ENCODE assay signal across 1 cellular context in the genomic region with DNA sequence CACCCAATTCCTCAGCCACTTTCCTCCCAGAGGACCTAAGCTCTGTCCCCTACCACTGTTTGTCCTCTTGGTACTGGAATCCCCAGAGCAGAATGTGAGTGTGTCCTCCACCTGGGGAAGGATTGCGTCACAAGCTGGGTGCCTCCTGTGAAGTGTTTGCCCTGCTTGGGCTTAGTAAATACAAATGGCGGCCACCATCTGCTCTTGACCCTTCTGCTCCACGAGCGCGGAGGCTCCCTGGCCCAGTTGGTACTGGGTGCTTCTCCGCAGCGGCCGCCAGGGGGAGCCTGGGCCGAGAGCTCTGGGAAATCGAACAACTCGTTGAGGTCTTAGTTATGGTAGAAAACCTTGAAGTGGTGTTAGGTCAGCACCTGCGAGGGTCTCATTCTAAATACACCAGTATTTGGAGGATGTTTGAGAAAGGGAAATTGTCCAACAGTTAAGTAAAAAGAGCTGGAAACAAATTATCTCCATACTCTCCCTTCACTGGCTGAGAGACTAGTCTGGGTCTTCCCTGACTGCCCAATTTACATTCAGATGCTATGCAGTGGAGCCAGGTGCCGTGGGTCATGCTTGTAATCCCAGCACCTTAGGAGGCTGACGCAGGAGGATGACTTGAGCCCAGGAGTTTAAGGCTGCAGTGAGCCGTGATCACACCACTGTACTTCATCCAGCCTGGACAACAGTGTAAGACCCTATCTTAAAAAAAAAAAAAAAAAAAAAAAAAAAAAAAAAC.
TF ChIP-seq lines count a peak whose summit lies in the region.

No MANE protein-coding gene starts in this region.

TF ChIP-seq in HepG2, 621 proteins besides CTCF, POLR2A, EP300 and RAD21 (continued from another document and continues in another):
- TF ChIP-seq ZSCAN9 (CRISPR knock-in tag; IDR thresholded peaks at IDR 0.05; ENCODE audit: borderline replicate concordance) (peak; percentile 87), ATF7 (IDR thresholded peaks at IDR 0.05) (peak; percentile 22; the same call in 1 of the 2 replicates), ATF7 (CRISPR knock-in tag; IDR thresholded peaks at IDR 0.05) (peak; percentile 79), MIER3 (CRISPR knock-in tag; IDR thresholded peaks at IDR 0.05; ENCODE audit: borderline replicate concordance) (peak; percentile 90), ATM (IDR thresholded peaks at IDR 0.05; ENCODE audit: borderline replicate concordance) (no peak), SMARCE1 (IDR thresholded peaks at IDR 0.05; ENCODE audit: borderline replicate concordance) (no peak), ZNF253 (CRISPR knock-in tag; IDR thresholded peaks at IDR 0.05; ENCODE audit: borderline replicate concordance) (no peak), ZNF607 (CRISPR knock-in tag; IDR thresholded peaks at IDR 0.05; ENCODE audit: borderline replicate concordance) (no peak), RBAK (CRISPR knock-in tag; IDR thresholded peaks at IDR 0.05) (peak; percentile 47; the same call in 1 of the 2 replicates), MXI1 (IDR thresholded peaks at IDR 0.05; ENCODE audit: borderline replicate concordance, low read depth, low read length) (peak; percentile 43; the same call in 1 of the 3 replicates), REXO4 (CRISPR knock-in tag; IDR thresholded peaks at IDR 0.05; ENCODE audit: borderline replicate concordance) (no peak), FOXM1 (CRISPR knock-in tag; IDR thresholded peaks at IDR 0.05) (no peak), ZNF550 (CRISPR knock-in tag; IDR thresholded peaks at IDR 0.05; ENCODE audit: borderline replicate concordance) (no peak), ZNF777 (CRISPR knock-in tag; IDR thresholded peaks at IDR 0.05) (0 out of 2 replicates have a peak, but pooled peaks have one; percentile 42), KMT2A (CRISPR knock-in tag; IDR thresholded peaks at IDR 0.05) (peak; percentile 58; the same call in 1 of the 2 replicates), TBX2 (CRISPR knock-in tag; IDR thresholded peaks at IDR 0.05; ENCODE audit: borderline replicate concordance) (peak; percentile 80; the same call in 1 of the 2 replicates), MTA3 (CRISPR knock-in tag; IDR thresholded peaks at IDR 0.05) (no peak), ZNF33A (CRISPR knock-in tag; IDR thresholded peaks at IDR 0.05; ENCODE audit: borderline replicate concordance) (no peak), ZNF768 (CRISPR knock-in tag; IDR thresholded peaks at IDR 0.05) (no peak; the same call in 1 of the 2 replicates), ZSCAN20 (CRISPR knock-in tag; IDR thresholded peaks at IDR 0.05; ENCODE audit: borderline replicate concordance) (no peak), KAT2B (IDR thresholded peaks at IDR 0.05; ENCODE audit: borderline replicate concordance, low read depth, low read length) (no peak), KDM5B (CRISPR knock-in tag; IDR thresholded peaks at IDR 0.05; ENCODE audit: borderline replicate concordance) (peak; percentile 83; the same call in 1 of the 2 replicates)
- TF ChIP-seq, protein P1, sequence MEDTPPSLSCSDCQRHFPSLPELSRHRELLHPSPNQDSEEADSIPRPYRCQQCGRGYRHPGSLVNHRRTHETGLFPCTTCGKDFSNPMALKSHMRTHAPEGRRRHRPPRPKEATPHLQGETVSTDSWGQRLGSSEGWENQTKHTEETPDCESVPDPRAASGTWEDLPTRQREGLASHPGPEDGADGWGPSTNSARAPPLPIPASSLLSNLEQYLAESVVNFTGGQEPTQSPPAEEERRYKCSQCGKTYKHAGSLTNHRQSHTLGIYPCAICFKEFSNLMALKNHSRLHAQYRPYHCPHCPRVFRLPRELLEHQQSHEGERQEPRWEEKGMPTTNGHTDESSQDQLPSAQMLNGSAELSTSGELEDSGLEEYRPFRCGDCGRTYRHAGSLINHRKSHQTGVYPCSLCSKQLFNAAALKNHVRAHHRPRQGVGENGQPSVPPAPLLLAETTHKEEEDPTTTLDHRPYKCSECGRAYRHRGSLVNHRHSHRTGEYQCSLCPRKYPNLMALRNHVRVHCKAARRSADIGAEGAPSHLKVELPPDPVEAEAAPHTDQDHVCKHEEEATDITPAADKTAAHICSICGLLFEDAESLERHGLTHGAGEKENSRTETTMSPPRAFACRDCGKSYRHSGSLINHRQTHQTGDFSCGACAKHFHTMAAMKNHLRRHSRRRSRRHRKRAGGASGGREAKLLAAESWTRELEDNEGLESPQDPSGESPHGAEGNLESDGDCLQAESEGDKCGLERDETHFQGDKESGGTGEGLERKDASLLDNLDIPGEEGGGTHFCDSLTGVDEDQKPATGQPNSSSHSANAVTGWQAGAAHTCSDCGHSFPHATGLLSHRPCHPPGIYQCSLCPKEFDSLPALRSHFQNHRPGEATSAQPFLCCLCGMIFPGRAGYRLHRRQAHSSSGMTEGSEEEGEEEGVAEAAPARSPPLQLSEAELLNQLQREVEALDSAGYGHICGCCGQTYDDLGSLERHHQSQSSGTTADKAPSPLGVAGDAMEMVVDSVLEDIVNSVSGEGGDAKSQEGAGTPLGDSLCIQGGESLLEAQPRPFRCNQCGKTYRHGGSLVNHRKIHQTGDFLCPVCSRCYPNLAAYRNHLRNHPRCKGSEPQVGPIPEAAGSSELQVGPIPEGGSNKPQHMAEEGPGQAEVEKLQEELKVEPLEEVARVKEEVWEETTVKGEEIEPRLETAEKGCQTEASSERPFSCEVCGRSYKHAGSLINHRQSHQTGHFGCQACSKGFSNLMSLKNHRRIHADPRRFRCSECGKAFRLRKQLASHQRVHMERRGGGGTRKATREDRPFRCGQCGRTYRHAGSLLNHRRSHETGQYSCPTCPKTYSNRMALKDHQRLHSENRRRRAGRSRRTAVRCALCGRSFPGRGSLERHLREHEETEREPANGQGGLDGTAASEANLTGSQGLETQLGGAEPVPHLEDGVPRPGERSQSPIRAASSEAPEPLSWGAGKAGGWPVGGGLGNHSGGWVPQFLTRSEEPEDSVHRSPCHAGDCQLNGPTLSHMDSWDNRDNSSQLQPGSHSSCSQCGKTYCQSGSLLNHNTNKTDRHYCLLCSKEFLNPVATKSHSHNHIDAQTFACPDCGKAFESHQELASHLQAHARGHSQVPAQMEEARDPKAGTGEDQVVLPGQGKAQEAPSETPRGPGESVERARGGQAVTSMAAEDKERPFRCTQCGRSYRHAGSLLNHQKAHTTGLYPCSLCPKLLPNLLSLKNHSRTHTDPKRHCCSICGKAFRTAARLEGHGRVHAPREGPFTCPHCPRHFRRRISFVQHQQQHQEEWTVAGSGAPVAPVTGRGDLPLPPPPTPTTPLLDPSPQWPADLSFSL (CRISPR knock-in tag; IDR thresholded peaks at IDR 0.05) = peak; percentile 65; the same call in 1 of the 2 replicates
- TF ChIP-seq, protein P2, sequence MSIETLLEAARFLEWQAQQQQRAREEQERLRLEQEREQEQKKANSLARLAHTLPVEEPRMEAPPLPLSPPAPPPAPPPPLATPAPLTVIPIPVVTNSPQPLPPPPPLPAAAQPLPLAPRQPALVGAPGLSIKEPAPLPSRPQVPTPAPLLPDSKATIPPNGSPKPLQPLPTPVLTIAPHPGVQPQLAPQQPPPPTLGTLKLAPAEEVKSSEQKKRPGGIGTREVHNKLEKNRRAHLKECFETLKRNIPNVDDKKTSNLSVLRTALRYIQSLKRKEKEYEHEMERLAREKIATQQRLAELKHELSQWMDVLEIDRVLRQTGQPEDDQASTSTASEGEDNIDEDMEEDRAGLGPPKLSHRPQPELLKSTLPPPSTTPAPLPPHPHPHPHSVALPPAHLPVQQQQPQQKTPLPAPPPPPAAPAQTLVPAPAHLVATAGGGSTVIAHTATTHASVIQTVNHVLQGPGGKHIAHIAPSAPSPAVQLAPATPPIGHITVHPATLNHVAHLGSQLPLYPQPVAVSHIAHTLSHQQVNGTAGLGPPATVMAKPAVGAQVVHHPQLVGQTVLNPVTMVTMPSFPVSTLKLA (IDR thresholded peaks at IDR 0.05) = no peak
- TF ChIP-seq, protein P3, sequence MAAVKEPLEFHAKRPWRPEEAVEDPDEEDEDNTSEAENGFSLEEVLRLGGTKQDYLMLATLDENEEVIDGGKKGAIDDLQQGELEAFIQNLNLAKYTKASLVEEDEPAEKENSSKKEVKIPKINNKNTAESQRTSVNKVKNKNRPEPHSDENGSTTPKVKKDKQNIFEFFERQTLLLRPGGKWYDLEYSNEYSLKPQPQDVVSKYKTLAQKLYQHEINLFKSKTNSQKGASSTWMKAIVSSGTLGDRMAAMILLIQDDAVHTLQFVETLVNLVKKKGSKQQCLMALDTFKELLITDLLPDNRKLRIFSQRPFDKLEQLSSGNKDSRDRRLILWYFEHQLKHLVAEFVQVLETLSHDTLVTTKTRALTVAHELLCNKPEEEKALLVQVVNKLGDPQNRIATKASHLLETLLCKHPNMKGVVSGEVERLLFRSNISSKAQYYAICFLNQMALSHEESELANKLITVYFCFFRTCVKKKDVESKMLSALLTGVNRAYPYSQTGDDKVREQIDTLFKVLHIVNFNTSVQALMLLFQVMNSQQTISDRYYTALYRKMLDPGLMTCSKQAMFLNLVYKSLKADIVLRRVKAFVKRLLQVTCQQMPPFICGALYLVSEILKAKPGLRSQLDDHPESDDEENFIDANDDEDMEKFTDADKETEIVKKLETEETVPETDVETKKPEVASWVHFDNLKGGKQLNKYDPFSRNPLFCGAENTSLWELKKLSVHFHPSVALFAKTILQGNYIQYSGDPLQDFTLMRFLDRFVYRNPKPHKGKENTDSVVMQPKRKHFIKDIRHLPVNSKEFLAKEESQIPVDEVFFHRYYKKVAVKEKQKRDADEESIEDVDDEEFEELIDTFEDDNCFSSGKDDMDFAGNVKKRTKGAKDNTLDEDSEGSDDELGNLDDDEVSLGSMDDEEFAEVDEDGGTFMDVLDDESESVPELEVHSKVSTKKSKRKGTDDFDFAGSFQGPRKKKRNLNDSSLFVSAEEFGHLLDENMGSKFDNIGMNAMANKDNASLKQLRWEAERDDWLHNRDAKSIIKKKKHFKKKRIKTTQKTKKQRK (IDR thresholded peaks at IDR 0.05; ENCODE audit: low read length) = no peak
- TF ChIP-seq, protein P4, sequence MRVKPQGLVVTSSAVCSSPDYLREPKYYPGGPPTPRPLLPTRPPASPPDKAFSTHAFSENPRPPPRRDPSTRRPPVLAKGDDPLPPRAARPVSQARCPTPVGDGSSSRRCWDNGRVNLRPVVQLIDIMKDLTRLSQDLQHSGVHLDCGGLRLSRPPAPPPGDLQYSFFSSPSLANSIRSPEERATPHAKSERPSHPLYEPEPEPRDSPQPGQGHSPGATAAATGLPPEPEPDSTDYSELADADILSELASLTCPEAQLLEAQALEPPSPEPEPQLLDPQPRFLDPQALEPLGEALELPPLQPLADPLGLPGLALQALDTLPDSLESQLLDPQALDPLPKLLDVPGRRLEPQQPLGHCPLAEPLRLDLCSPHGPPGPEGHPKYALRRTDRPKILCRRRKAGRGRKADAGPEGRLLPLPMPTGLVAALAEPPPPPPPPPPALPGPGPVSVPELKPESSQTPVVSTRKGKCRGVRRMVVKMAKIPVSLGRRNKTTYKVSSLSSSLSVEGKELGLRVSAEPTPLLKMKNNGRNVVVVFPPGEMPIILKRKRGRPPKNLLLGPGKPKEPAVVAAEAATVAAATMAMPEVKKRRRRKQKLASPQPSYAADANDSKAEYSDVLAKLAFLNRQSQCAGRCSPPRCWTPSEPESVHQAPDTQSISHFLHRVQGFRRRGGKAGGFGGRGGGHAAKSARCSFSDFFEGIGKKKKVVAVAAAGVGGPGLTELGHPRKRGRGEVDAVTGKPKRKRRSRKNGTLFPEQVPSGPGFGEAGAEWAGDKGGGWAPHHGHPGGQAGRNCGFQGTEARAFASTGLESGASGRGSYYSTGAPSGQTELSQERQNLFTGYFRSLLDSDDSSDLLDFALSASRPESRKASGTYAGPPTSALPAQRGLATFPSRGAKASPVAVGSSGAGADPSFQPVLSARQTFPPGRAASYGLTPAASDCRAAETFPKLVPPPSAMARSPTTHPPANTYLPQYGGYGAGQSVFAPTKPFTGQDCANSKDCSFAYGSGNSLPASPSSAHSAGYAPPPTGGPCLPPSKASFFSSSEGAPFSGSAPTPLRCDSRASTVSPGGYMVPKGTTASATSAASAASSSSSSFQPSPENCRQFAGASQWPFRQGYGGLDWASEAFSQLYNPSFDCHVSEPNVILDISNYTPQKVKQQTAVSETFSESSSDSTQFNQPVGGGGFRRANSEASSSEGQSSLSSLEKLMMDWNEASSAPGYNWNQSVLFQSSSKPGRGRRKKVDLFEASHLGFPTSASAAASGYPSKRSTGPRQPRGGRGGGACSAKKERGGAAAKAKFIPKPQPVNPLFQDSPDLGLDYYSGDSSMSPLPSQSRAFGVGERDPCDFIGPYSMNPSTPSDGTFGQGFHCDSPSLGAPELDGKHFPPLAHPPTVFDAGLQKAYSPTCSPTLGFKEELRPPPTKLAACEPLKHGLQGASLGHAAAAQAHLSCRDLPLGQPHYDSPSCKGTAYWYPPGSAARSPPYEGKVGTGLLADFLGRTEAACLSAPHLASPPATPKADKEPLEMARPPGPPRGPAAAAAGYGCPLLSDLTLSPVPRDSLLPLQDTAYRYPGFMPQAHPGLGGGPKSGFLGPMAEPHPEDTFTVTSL (CRISPR knock-in tag; IDR thresholded peaks at IDR 0.05; ENCODE audit: borderline replicate concordance) = peak; percentile 57; the same call in 1 of the 2 replicates
- TF ChIP-seq, protein P5, sequence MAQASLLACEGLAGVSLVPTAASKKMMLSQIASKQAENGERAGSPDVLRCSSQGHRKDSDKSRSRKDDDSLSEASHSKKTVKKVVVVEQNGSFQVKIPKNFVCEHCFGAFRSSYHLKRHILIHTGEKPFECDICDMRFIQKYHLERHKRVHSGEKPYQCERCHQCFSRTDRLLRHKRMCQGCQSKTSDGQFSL (CRISPR knock-in tag; IDR thresholded peaks at IDR 0.05) = no peak
- TF ChIP-seq, protein P6, sequence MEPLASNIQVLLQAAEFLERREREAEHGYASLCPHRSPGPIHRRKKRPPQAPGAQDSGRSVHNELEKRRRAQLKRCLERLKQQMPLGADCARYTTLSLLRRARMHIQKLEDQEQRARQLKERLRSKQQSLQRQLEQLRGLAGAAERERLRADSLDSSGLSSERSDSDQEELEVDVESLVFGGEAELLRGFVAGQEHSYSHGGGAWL (CRISPR knock-in tag; IDR thresholded peaks at IDR 0.05) = 0 out of 2 replicates have a peak, but pooled peaks have one; percentile 42
- TF ChIP-seq, protein P7, sequence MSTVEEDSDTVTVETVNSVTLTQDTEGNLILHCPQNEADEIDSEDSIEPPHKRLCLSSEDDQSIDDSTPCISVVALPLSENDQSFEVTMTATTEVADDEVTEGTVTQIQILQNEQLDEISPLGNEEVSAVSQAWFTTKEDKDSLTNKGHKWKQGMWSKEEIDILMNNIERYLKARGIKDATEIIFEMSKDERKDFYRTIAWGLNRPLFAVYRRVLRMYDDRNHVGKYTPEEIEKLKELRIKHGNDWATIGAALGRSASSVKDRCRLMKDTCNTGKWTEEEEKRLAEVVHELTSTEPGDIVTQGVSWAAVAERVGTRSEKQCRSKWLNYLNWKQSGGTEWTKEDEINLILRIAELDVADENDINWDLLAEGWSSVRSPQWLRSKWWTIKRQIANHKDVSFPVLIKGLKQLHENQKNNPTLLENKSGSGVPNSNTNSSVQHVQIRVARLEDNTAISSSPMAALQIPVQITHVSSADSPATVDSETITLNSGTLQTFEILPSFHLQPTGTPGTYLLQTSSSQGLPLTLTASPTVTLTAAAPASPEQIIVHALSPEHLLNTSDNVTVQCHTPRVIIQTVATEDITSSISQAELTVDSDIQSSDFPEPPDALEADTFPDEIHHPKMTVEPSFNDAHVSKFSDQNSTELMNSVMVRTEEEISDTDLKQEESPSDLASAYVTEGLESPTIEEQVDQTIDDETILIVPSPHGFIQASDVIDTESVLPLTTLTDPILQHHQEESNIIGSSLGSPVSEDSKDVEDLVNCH (CRISPR knock-in tag; IDR thresholded peaks at IDR 0.05) = no peak
